In genomic region chr2:235598026-235598425, GRCh38 we compare ENCODE assay signal across 27 cellular contexts.
DNase-seq lines count a peak whose midpoint lies in the region; ATAC-seq, FAIRE-seq and TF ChIP-seq lines count a peak whose summit lies in the region.
"Had no signal": no experiment of that assay in that cellular context is flagged by ENCODE, and none has a peak within 500 bp of the region (broad histone marks: within the 10 kb centered on the region; RNA-seq: fewer than 3 reads in every experiment).

No MANE protein-coding gene starts in this region.

- H3K9me2 ChIP-seq in PC-3 (replicated peaks; ENCODE audit: low read length), result no peaks in the 10 kb centered on the region

- H3F3A ChIP-seq in PC-3 (ENCODE audit: low read length, unreplicated experiment), result no peaks in the 10 kb centered on the region

- TF ChIP-seq EP300 in esophagus muscularis mucosa (IDR thresholded peaks at IDR 0.05), result no peak

- H3K4me2 ChIP-seq in PC-3 (ENCODE audit: low read length), result no peak overlapping the region

- no peaks in the 10 kb centered on the region; the same call in 1 of the 2 replicates for H4K20me1 ChIP-seq in PC-3 (ENCODE audit: low read length)

- H3K4me1 ChIP-seq in kidney (ENCODE audit: control insufficient read depth in 1 of 2, insufficient read depth in 1 of 2, low read depth in 1 of 2, low read length in 2 of 2), result peaks cover 0 to 5% of the 10 kb centered on the region in 2 donors
- no peaks in the 10 kb centered on the region for H3K4me1 ChIP-seq in testis
- H3K4me1 ChIP-seq in PC-3 (ENCODE audit: insufficient read depth, low read length), result no peaks in the 10 kb centered on the region
- H3K4me1 ChIP-seq in esophagus muscularis mucosa, result peaks cover 3 to 45% (median 36%) of the 10 kb centered on the region in 4 donors
- H3K4me1 ChIP-seq: BE2C had no signal

- POLR2A ChIA-PET in PC-3 (lab: Charles Lee; ENCODE audit: unreplicated experiment), result no interaction called here

- H3K9me3 ChIP-seq in SK-N-MC (ENCODE audit: low read depth, low read length), result no peaks in the 10 kb centered on the region
- no peaks in the 10 kb centered on the region for H3K9me3 ChIP-seq in kidney (ENCODE audit: control insufficient read depth in 1 of 2, low read length in 2 of 2)
- H3K9me3 ChIP-seq in testis, result no peaks in the 10 kb centered on the region
- no peaks in the 10 kb centered on the region for H3K9me3 ChIP-seq in PC-3 (ENCODE audit: low read length)
- no peaks in the 10 kb centered on the region for H3K9me3 ChIP-seq in esophagus muscularis mucosa
- H3K9me3 ChIP-seq: BE2C had no signal

- TF ChIP-seq POLR2A in testis (IDR thresholded peaks at IDR 0.05) (no peak), esophagus muscularis mucosa (IDR thresholded peaks at IDR 0.05; ENCODE audit: low read depth) (no peak)

- intact Hi-C loops in kidney (cut with DNase I) (loop anchor here (10.0 kb wide), 1 partner anchor 147 kb away; no protein-coding TSS in a partner anchor), posterior vena cava (cut with DNase I) (loop anchor here (5.0 to 10.0 kb wide), 3 partner anchors 67 to 163 kb away; no protein-coding TSS in a partner anchor), testis (cut with DNase I; ENCODE audit: low total_unique reads) (loop anchor here (5.0 kb wide), 2 partner anchors 74 to 144 kb away; no protein-coding TSS in a partner anchor), PC-3 (cut with micrococcal nuclease) (no loop called here), esophagus muscularis mucosa (cut with DNase I) (no loop called here)

- 71 to 93% methylated on average over 19 of the region's 19 CpGs for WGBS in testis, 2 donors
- WGBS in esophagus muscularis mucosa, result 91% methylated on average over 19 of the region's 19 CpGs

- no peak overlapping the region for H3K9ac ChIP-seq in SK-N-MC (ENCODE audit: insufficient read length)
- H3K9ac ChIP-seq in kidney (ENCODE audit: low read length in 2 of 2), result no peak overlapping the region
- no peak overlapping the region for H3K9ac ChIP-seq in PC-3 (ENCODE audit: low read length)
- H3K9ac ChIP-seq: BLaER1 had no signal

- no peak for TF ChIP-seq CTCF in kidney (IDR thresholded peaks at IDR 0.05; ENCODE audit: borderline replicate concordance, extremely low read depth, insufficient read depth)
- TF ChIP-seq CTCF in testis (IDR thresholded peaks at IDR 0.05), result no peak
- TF ChIP-seq CTCF in PC-3 (conservative IDR thresholded peaks at IDR 0.05; ENCODE audit: low read depth, low read length), result no peak
- TF ChIP-seq CTCF in esophagus muscularis mucosa (IDR thresholded peaks at IDR 0.05), result no peak

- no peak for ATAC-seq in PC-3
- no peak for ATAC-seq in HG03354 (IDR thresholded peaks at IDR 0.05; ENCODE audit: poor library complexity, severe bottlenecking, unreplicated experiment)
- ATAC-seq: GM12878 had no signal

- peaks cover 83% of the 10 kb centered on the region for H3K79me2 ChIP-seq in PC-3 (ENCODE audit: low read length)

- peaks cover 3% of the 10 kb centered on the region; the same call in 1 of the 2 replicates for H3K36me3 ChIP-seq in SK-N-MC (ENCODE audit: insufficient read depth, low read length)
- H3K36me3 ChIP-seq in kidney (ENCODE audit: control insufficient read depth in 1 of 2, insufficient read depth in 2 of 2, low read length in 2 of 2), result no peaks in the 10 kb centered on the region
- H3K36me3 ChIP-seq in testis (ENCODE audit: low read depth, missing control alignments), result no peaks in the 10 kb centered on the region
- no peaks in the 10 kb centered on the region for H3K36me3 ChIP-seq in PC-3 (ENCODE audit: low read depth, low read length)
- no peaks in the 10 kb centered on the region for H3K36me3 ChIP-seq in esophagus muscularis mucosa
- H3K36me3 ChIP-seq: BE2C had no signal

- no peak overlapping the region for H2AFZ ChIP-seq in PC-3 (ENCODE audit: low read length)

- H3K27ac ChIP-seq in SK-N-MC, result peak overlapping the region; percentile 68; the same call in 1 of the 2 replicates
- no peak overlapping the region for H3K27ac ChIP-seq in kidney (ENCODE audit: low read depth in 2 of 2, low read length in 2 of 2)
- no peak overlapping the region for H3K27ac ChIP-seq in testis
- H3K27ac ChIP-seq in PC-3 (ENCODE audit: low read length), result no peak overlapping the region
- no peak overlapping the region for H3K27ac ChIP-seq in esophagus muscularis mucosa (replicated peaks in 1 of 4)
- H3K27ac ChIP-seq: BLaER1 had no signal

- CTCF ChIA-PET in PC-3 (lab: Charles Lee), result interaction anchor here (0.6 kb wide), 1 partner anchor 250 kb away, joined by 3 read pairs; no protein-coding TSS in a partner anchor

- H3K4me3 ChIP-seq in SK-N-MC (peak overlapping the region; percentile 61; the same call in 1 of the 2 replicates), kidney (ENCODE audit: low read length in 2 of 2) (no peak overlapping the region), testis (peak overlapping the region; percentile 9 to 21), PC-3 (ENCODE audit: low read length) (no peak overlapping the region), esophagus muscularis mucosa (no peak overlapping the region)
- H3K4me3 ChIP-seq: BLaER1, GM12878 had no signal

- no peak for FAIRE-seq in kidney (lab: Jason Lieb, UNC)
- FAIRE-seq: A204.1, GM12878, GM12892, GM18507 had no signal

- no TSS peak for BruUV-seq in PC-3 (replicated peaks; lab: Mats Ljungman, UMichigan)

- DNase-seq in SK-N-MC (ENCODE audit: low read depth, low spot score) (no peak), kidney (peak; percentile 29), posterior vena cava (ENCODE audit: low spot score) (peak; percentile 36), testis (no peak), MV-4-11 (lab: John Stamatoyannopoulos, UW) (no peak), PC-3 (no peak), esophagus muscularis mucosa (ENCODE audit: extremely low spot score) (no peak)
- DNase-seq: 8988T; ACHN; BE2C; C1 segment of cervical spinal cord; CD4-positive, alpha-beta memory T cell; CD4-positive, CD25-positive, alpha-beta regulatory T cell; CD8-positive, alpha-beta memory T cell; COR-L47; DMS 273 treated with DMSO at 0.1 percent for 48 hours; DMS153; DMS79; DND-41; EL; GDM1 had no signal

- H3K27me3 ChIP-seq in testis (no peaks in the 10 kb centered on the region), PC-3 (ENCODE audit: low read length) (no peaks in the 10 kb centered on the region), esophagus muscularis mucosa (no peaks in the 10 kb centered on the region)
- H3K27me3 ChIP-seq: BE2C, BLaER1 had no signal

Comparison
In these comparisons a context has a peak if more than half of its experiments do, and no peak if none do; other contexts are left out.
1. DNase-seq: peak in kidney (single experiment) and posterior vena cava (single experiment); none in SK-N-MC (single experiment), testis (single experiment), MV-4-11 (single experiment), PC-3 (single experiment) and esophagus muscularis mucosa (single experiment).
2. H3K4me3 ChIP-seq: peak in SK-N-MC (single experiment) and testis (2 of 2); none in kidney (0 of 2), PC-3 (single experiment) and esophagus muscularis mucosa (0 of 4).
3. intact Hi-C loops: an anchor here in kidney (10.0 kb wide), posterior vena cava (5.0 to 10.0 kb wide) and testis (5.0 kb wide); none called in PC-3 and esophagus muscularis mucosa.